Comparison of ENCODE assay signal across 1 cellular context in genomic region chr11:17353228-17354021, GRCh38.
TF ChIP-seq lines count a peak whose summit lies in the region.

No MANE protein-coding gene starts in this region.

TF ChIP-seq in HepG2, 621 proteins besides CTCF, POLR2A, EP300 and RAD21 (continued from another document and continues in another):
- TF ChIP-seq ASH2L (IDR thresholded peaks at IDR 0.05; ENCODE audit: insufficient read length, low read depth, low read length) (peak; percentile 86), RERE (CRISPR knock-in tag; IDR thresholded peaks at IDR 0.05; ENCODE audit: low read depth) (no peak), ZNF20 (CRISPR knock-in tag; IDR thresholded peaks at IDR 0.05) (peak; percentile 38; the same call in 1 of the 2 replicates), TCF7 (IDR thresholded peaks at IDR 0.05; ENCODE audit: low read depth) (no peak), ZNF331 (CRISPR knock-in tag; IDR thresholded peaks at IDR 0.05) (0 out of 2 replicates have a peak, but pooled peaks have one; percentile 65), NR2F2 (IDR thresholded peaks at IDR 0.05; ENCODE audit: borderline replicate concordance, low read depth) (no peak), ZNF160 (CRISPR knock-in tag; IDR thresholded peaks at IDR 0.05) (no peak; the same call in 1 of the 2 replicates), DMTF1 (CRISPR knock-in tag; IDR thresholded peaks at IDR 0.05) (no peak), ZNF772 (CRISPR knock-in tag; IDR thresholded peaks at IDR 0.05) (peak; percentile 82), ATF2 (CRISPR knock-in tag; IDR thresholded peaks at IDR 0.05) (0 out of 2 replicates have a peak, but pooled peaks have one; percentile 47), DBP (CRISPR knock-in tag; IDR thresholded peaks at IDR 0.05; ENCODE audit: not compliant biosample characterization) (no peak), MNT (IDR thresholded peaks at IDR 0.05) (0 out of 2 replicates have a peak, but pooled peaks have one; percentile 50), ZMYM2 (CRISPR knock-in tag; IDR thresholded peaks at IDR 0.05) (no peak), ZNF563 (CRISPR knock-in tag; IDR thresholded peaks at IDR 0.05) (peak; percentile 79; the same call in 1 of the 2 replicates), ZNF276 (CRISPR knock-in tag; IDR thresholded peaks at IDR 0.05; ENCODE audit: low read depth) (peak; percentile 82), ZNF251 (CRISPR knock-in tag; IDR thresholded peaks at IDR 0.05) (peak; percentile 49; the same call in 1 of the 2 replicates), MED8 (CRISPR knock-in tag; IDR thresholded peaks at IDR 0.05; ENCODE audit: insufficient replicate concordance) (peak; percentile 65), ATAD3A (CRISPR knock-in tag; IDR thresholded peaks at IDR 0.05) (no peak), USF2 (IDR thresholded peaks at IDR 0.05; ENCODE audit: low read depth, low read length) (no peak), USF2 (CRISPR knock-in tag; IDR thresholded peaks at IDR 0.05; ENCODE audit: borderline replicate concordance) (no peak), HOMEZ (CRISPR knock-in tag; IDR thresholded peaks at IDR 0.05; ENCODE audit: low read depth) (0 out of 2 replicates have a peak, but pooled peaks have one; percentile 64), ZMYM4 (CRISPR knock-in tag; IDR thresholded peaks at IDR 0.05) (peak; percentile 86)
